In the genomic region with DNA sequence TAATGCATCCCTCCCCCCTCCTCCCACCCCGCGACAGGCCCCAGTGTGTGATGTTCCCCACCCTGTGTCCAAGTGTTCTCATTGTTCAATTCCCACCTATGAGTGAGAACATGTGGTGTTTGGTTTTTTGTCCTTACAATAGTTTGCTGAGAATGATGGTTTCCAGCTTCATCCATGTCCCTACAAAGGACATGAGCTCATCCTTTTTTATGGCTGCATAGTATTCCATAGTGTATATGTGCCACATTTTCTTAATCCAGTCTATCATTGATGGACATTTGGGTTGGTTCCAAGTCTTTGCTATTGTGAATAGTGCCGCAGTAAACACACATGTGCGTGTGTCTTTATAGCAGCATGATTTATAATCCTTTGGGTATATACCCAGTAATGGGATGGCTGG, we compare ENCODE assay signal across 3 cellular contexts. TPM values are rescaled to one million over a fixed set of nuclear protein-coding genes. Genes with fewer than 3 reads are reported as not detected.
DNase-seq lines count a peak whose midpoint lies in the region; ATAC-seq, FAIRE-seq and TF ChIP-seq lines count a peak whose summit lies in the region.
"Not testable (repeated sequence)": the region's sequence is repeated elsewhere in the genome, so short reads cannot be mapped to it uniquely, and the experiment has no call there.

No MANE protein-coding gene starts in this region.

- not testable (repeated sequence) for TF ChIP-seq POLR2A in K562 (conservative IDR thresholded peaks at IDR 0.05)

- H3K79me2 ChIP-seq in SU-DHL-6 (ENCODE audit: insufficient read depth, low read length): peaks cover 88% of the 10 kb centered on the region
- peaks cover 48% of the 10 kb centered on the region for H3K79me2 ChIP-seq in K562 (ENCODE audit: control insufficient read depth, insufficient read depth, low read length)

- ATAC-seq in K562: not testable (repeated sequence)

- not testable (repeated sequence) for H3K36me3 ChIP-seq in HEK293 (ENCODE audit: control insufficient read depth in 2 of 2, insufficient read depth in 1 of 2, low read length in 2 of 2); SU-DHL-6 (ENCODE audit: low read length); K562 (ENCODE audit: control insufficient read depth, insufficient read depth, low read length)

- not testable (repeated sequence) for H3K9me3 ChIP-seq in HEK293 (ENCODE audit: control insufficient read depth, insufficient read depth, low read depth, low read length); SU-DHL-6 (ENCODE audit: insufficient read depth, low read length); K562 (replicated peaks; ENCODE audit: control insufficient read depth, insufficient read depth, low read depth, low read length)

- not testable (repeated sequence) for H3K4me1 ChIP-seq in HEK293 (ENCODE audit: control insufficient read depth, insufficient read depth, low read length); K562 (replicated peaks in 1 of 2; ENCODE audit: control insufficient read depth in 2 of 2, insufficient read depth in 2 of 2, low read length in 2 of 2)

- in situ Hi-C loops in K562 (cut with MboI): not testable (repeated sequence)

- not testable (repeated sequence) for H2AFZ ChIP-seq in SU-DHL-6 (ENCODE audit: low read depth, low read length, severe bottlenecking); K562 (ENCODE audit: low read depth, low read length)

- CTCF ChIA-PET in HEK293 (lab: Yijun Ruan, JAX); K562 (lab: Yijun Ruan, JAX; ENCODE audit: low intra/inter-chr PET ratio): not testable (repeated sequence)

- not testable (repeated sequence) for TF ChIP-seq EP300 in K562 (IDR thresholded peaks at IDR 0.05; ENCODE audit: low read length)

- WGBS in K562 (ENCODE audit: insufficient coverage, low coverage, missing lambda C conversion rate): no CpG with 5 or more reads among the region's 4 CpGs

- TF ChIP-seq RAD21 in K562 (CRISPR knock-in tag; conservative IDR thresholded peaks at IDR 0.05 in 1 of 2, IDR thresholded peaks at IDR 0.05 in 1 of 2): not testable (repeated sequence)

- intact Hi-C loops in K562 (cut with micrococcal nuclease): not testable (repeated sequence)

- H4K20me1 ChIP-seq in SU-DHL-6 (ENCODE audit: low read depth, low read length); K562 (replicated peaks; ENCODE audit: control insufficient read depth, insufficient read depth, low read length): not testable (repeated sequence)

- H3K9ac ChIP-seq in SU-DHL-6 (ENCODE audit: low read length); K562 (ENCODE audit: insufficient read depth in 1 of 2, low read depth in 2 of 2, low read length in 2 of 2): not testable (repeated sequence)

- not testable (repeated sequence) for H3K27me3 ChIP-seq in SU-DHL-6 (ENCODE audit: low read length); K562 (ENCODE audit: control insufficient read depth in 2 of 2, insufficient read depth in 2 of 2, low read length in 2 of 2)

- not testable (repeated sequence) for H3K4me2 ChIP-seq in SU-DHL-6 (ENCODE audit: low read depth, low read length, poor library complexity, severe bottlenecking); K562 (ENCODE audit: insufficient read depth, low read length)

- TF ChIP-seq CTCF in HEK293 (tag by site-specific recombination; IDR thresholded peaks at IDR 0.05); SU-DHL-6 (IDR thresholded peaks at IDR 0.05; ENCODE audit: insufficient read depth, low read length, poor library complexity, severe bottlenecking); K562 (IDR thresholded peaks at IDR 0.05 in 2 of 3, conservative IDR thresholded peaks at IDR 0.05 in 1 of 3; ENCODE audit: insufficient read depth in 2 of 3, low read depth in 1 of 3, low read length in 3 of 3): not testable (repeated sequence)

- POLR2A ChIA-PET in HEK293 (lab: Yijun Ruan, JAX); K562 (lab: Yijun Ruan, JAX): not testable (repeated sequence)

- H3K4me3 ChIP-seq in HEK293 (ENCODE audit: low read depth, low read length); SU-DHL-6 (ENCODE audit: insufficient read depth, low read length, poor library complexity, severe bottlenecking); K562: not testable (repeated sequence)

- H3K9me1 ChIP-seq in K562 (ENCODE audit: control insufficient read depth, insufficient read depth, low read length): not testable (repeated sequence)

- FAIRE-seq in K562 (lab: Jason Lieb, UNC): not testable (repeated sequence)

- peaks cover 78% of the 10 kb centered on the region for H3F3A ChIP-seq in SU-DHL-6 (ENCODE audit: insufficient read depth)

- H3K27ac ChIP-seq in HEK293 (ENCODE audit: extremely low read depth, low read depth, low read length); K562 (ENCODE audit: extremely low read depth, low read depth, low read length): not testable (repeated sequence)
- peak overlapping the region; percentile 86; the same call in 1 of the 2 replicates for H3K27ac ChIP-seq in SU-DHL-6 (ENCODE audit: low read depth, low read length)

- not testable (repeated sequence) for BruUV-seq in K562 (replicated peaks; lab: Mats Ljungman, UMichigan)

- H3K9me2 ChIP-seq in SU-DHL-6 (replicated peaks; ENCODE audit: insufficient read depth, low read length): not testable (repeated sequence)

- DNase-seq in K562 (ENCODE audit: extremely low read depth in 1 of 4, low spot score in 3 of 4): not testable (repeated sequence)

TF ChIP-seq in HEK293, 187 proteins besides CTCF, POLR2A, EP300 and RAD21:
- TF ChIP-seq ZNF146 (tag by site-specific recombination; IDR thresholded peaks at IDR 0.05) (peak; percentile 76), ZNF580 (tag by site-specific recombination; IDR thresholded peaks at IDR 0.05) (0 out of 2 replicates have a peak, but pooled peaks have one; percentile 43)

TF ChIP-seq in K562, 482 proteins besides CTCF, POLR2A, EP300 and RAD21:
- TF ChIP-seq BCOR (IDR thresholded peaks at IDR 0.05) (peak; percentile 61), HDAC2 (IDR thresholded peaks at IDR 0.05) (0 out of 2 replicates have a peak, but pooled peaks have one; percentile 19)

RNA-seq across cellular contexts. Expression of gene TAF4B, which starts 33.2 kb away (rescaled TPM):
- 31.1 and 42.4 TPM in 2 replicates for total RNA-seq in K562 (2011; cell fraction: chromatin; rRNA removed; ENCODE audit: low replicate concordance)
- 35.7 and 38.6 TPM in 2 replicates for total RNA-seq in K562 (2011; cell fraction: nucleolus; rRNA removed)
- total RNA-seq in K562 (2011; cell fraction: nucleoplasm; rRNA removed): 24.4 and 28.5 TPM in 2 replicates
- 19.9 and 21.4 TPM in 2 replicates for total RNA-seq in K562 (2014; rRNA removed)
- total RNA-seq in K562 (2014; rRNA removed; fragmentation: Illumina TruSeq; extraction: Trizol): 25.3 and 30.4 TPM in 2 replicates
- 17.2 and 18.0 TPM in 2 replicates for total RNA-seq in K562 (2015; rRNA removed; fragmentation: Illumina TruSeq; extraction: Trizol)
- total RNA-seq in K562 (2021): 19.2 and 22.1 TPM in 2 replicates
- polyA plus RNA-seq in K562 (2011; rRNA removed): 15.8 and 21.0 TPM in 2 replicates
- 8.8 and 10.3 TPM in 2 replicates for polyA plus RNA-seq in K562 (2011; cell fraction: cytosol; rRNA removed)
- polyA plus RNA-seq in K562 (2011; cell fraction: nucleus; rRNA removed): 15.6 and 16.8 TPM in 2 replicates
- 7.6 and 8.9 TPM in 2 replicates for polyA plus RNA-seq in K562 (2012)
- polyA plus RNA-seq in K562 (2014; fragmentation: Illumina TruSeq; extraction: Trizol): 18.8 and 20.5 TPM in 2 replicates
- 1 to 10 TPM; 4.5 to 5.8 TPM for polyA plus RNA-seq in K562 (2014; fragmentation: Nextera tagmentation; extraction: Ambion mirVana)
- 12.8 and 15.6 TPM in 2 replicates for polyA plus RNA-seq in K562 (2014; rRNA removed)
- polyA minus RNA-seq in K562 (2011; rRNA and poly(A)+ RNA removed): 36.5 and 37.0 TPM in 2 replicates
- polyA minus RNA-seq in K562 (2011; cell fraction: cytosol; rRNA and poly(A)+ RNA removed): 15.6 and 17.4 TPM in 2 replicates
- 34.3 and 49.5 TPM in 2 replicates for polyA minus RNA-seq in K562 (2011; cell fraction: nucleus; rRNA and poly(A)+ RNA removed)
